ENCODE assay signal across 9 cellular contexts in the genomic region with DNA sequence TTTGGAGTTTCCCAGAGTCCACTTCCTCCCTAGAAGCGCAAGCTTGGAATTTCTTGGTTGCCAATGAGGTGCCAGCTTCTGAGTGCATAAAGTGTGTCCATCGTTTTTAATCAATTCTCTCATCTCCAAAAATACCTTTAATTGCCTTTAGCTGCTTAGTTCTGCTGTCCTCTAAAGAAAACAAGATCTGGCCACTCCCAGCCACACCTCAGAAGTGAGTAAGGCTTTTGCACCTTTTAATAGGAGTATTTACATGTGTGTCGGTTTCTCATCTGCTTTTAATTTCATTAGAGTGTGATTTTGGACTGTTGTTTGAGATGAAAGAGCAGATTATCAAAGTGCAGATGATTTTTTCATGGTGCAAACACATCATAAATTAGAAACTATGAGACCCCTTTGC. TPM values are rescaled to one million over a fixed set of nuclear protein-coding genes. Genes with fewer than 3 reads are reported as not detected.
DNase-seq lines count a peak whose midpoint lies in the region; ATAC-seq and TF ChIP-seq lines count a peak whose summit lies in the region.
"Had no signal": no experiment of that assay in that cellular context is flagged by ENCODE, and none has a peak within 500 bp of the region (broad histone marks: within the 10 kb centered on the region; RNA-seq: fewer than 3 reads in every experiment).

No MANE protein-coding gene starts in this region.

- TF ChIP-seq CTCF in activated B cell treated with CpG ODN at 0.5 μM for 24 hours (IDR thresholded peaks at IDR 0.05) = no peak
- TF ChIP-seq CTCF in fibroblast of lung (conservative IDR thresholded peaks at IDR 0.05 in 1 of 2, IDR thresholded peaks at IDR 0.05 in 1 of 2; ENCODE audit: low read depth in 1 of 2, low read length in 2 of 2) = no peak

- H3K4me3 ChIP-seq in GM23248 (peak overlapping the region; percentile 31; the same call in 1 of the 2 replicates), fibroblast of lung (replicated peaks in 1 of 4; ENCODE audit: control extremely low read depth in 1 of 4, insufficient read depth in 1 of 4, low read depth in 3 of 4, low read length in 4 of 4) (no peak overlapping the region), skin epidermis (no peak overlapping the region), Karpas-422 (ENCODE audit: low read length) (no peak overlapping the region)

- intact Hi-C loops in activated B cell treated with CpG ODN at 0.5 μM for 24 hours (cut with micrococcal nuclease) = no loop called here

- H3K9ac ChIP-seq in GM23248 = peak overlapping the region; percentile 39; the same call in 1 of the 2 replicates
- H3K9ac ChIP-seq in fibroblast of lung (ENCODE audit: insufficient read depth, low read length) = no peak overlapping the region
- no peak overlapping the region for H3K9ac ChIP-seq in Karpas-422 (ENCODE audit: low read length)

- H3K9me3 ChIP-seq in GM23248 (ENCODE audit: low read depth) (no peaks in the 10 kb centered on the region), fibroblast of lung (ENCODE audit: control insufficient read depth, insufficient read depth, low read depth, low read length) (no peaks in the 10 kb centered on the region), Karpas-422 (ENCODE audit: low read length) (no peaks in the 10 kb centered on the region)

- DNase-seq in GM23248 = no peak
- no peak for DNase-seq in activated B cell treated with CpG ODN at 0.5 μM for 24 hours
- no peak for DNase-seq in fibroblast of lung (ENCODE audit: low read depth in 2 of 2)
- DNase-seq in Karpas-422 = no peak
- no peak for DNase-seq in GDM1 (lab: John Stamatoyannopoulos, UW)
- no peak for DNase-seq in hippocampal formation (lab: John Stamatoyannopoulos, UW)
- DNase-seq: NCI-H1417 treated with DMSO at 0.1 percent for 48 hours, PC-3 had no signal

- CTCF ChIA-PET in activated B cell treated with CpG ODN at 0.5 μM for 24 hours (lab: Charles Lee) = interaction anchor here (1.4 kb wide), 1 partner anchor 159 kb away, joined by 3 read pairs; no protein-coding TSS in a partner anchor

- H3K79me2 ChIP-seq in GM23248 (ENCODE audit: insufficient read depth) (peaks cover 100% of the 10 kb centered on the region), fibroblast of lung (ENCODE audit: control insufficient read depth, insufficient read depth, low read length) (peaks cover 100% of the 10 kb centered on the region), Karpas-422 (ENCODE audit: low read length) (no peaks in the 10 kb centered on the region)

- H3K27me3 Mint-ChIP-seq in activated B cell treated with CpG ODN at 0.5 μM for 24 hours = no peaks in the 10 kb centered on the region

- peak overlapping the region; percentile 54 for H3K27ac ChIP-seq in GM23248
- H3K27ac ChIP-seq in fibroblast of lung (ENCODE audit: insufficient read depth, low read length) = peak overlapping the region; percentile 48
- peak overlapping the region in 20 of 21 experiments; percentile 25 to 88 (median 78) for H3K27ac ChIP-seq in skin epidermis
- H3K27ac ChIP-seq in Karpas-422 (ENCODE audit: low read length) = no peak overlapping the region

- WGBS in GM23248 (ENCODE audit: low coverage in 1 of 2, low lambda C conversion rate in 2 of 2, missing lambda C conversion rate in 2 of 2), 2 experiments = 46 to 48% methylated on average over 3 of the region's 3 CpGs

- ATAC-seq in activated B cell treated with CpG ODN at 0.5 μM for 24 hours (ENCODE audit: low read depth) = no peak
- ATAC-seq: PC-3 had no signal

- H2AFZ ChIP-seq in GM23248 (no peak overlapping the region), fibroblast of lung (ENCODE audit: low read length) (no peak overlapping the region), Karpas-422 (ENCODE audit: low read length) (no peak overlapping the region)

- H3K27me3 ChIP-seq in GM23248 (replicated peaks; ENCODE audit: insufficient read depth) = no peaks in the 10 kb centered on the region
- H3K27me3 ChIP-seq in fibroblast of lung (ENCODE audit: control insufficient read depth, insufficient read depth, low read length) = no peaks in the 10 kb centered on the region
- H3K27me3 ChIP-seq in Karpas-422 (ENCODE audit: low read length) = no peaks in the 10 kb centered on the region

- POLR2A ChIA-PET in activated B cell treated with CpG ODN at 0.5 μM for 24 hours (lab: Charles Lee) = interaction anchor here (1.2 to 2.0 kb wide), 3 partner anchors 9 to 112 kb away, joined by 3 to 6 read pairs (median 3); no protein-coding TSS in a partner anchor

- in situ Hi-C loops in GM23248 (cut with MboI) = no loop called here

- no peaks in the 10 kb centered on the region for H3K9me2 ChIP-seq in GM23248 (ENCODE audit: insufficient read depth)
- no peaks in the 10 kb centered on the region for H3K9me2 ChIP-seq in Karpas-422 (replicated peaks; ENCODE audit: insufficient read depth, low read length)

- peak overlapping the region; percentile 37 for H3K27ac Mint-ChIP-seq in activated B cell treated with CpG ODN at 0.5 μM for 24 hours

- H3F3A ChIP-seq in GM23248 (ENCODE audit: insufficient read depth) = peaks cover 96% of the 10 kb centered on the region

- H3K36me3 Mint-ChIP-seq in activated B cell treated with CpG ODN at 0.5 μM for 24 hours (ENCODE audit: low read depth) = peaks cover 96% of the 10 kb centered on the region

- peak overlapping the region; percentile 49 for H3K4me2 ChIP-seq in GM23248 (ENCODE audit: unreplicated experiment)
- no peak overlapping the region for H3K4me2 ChIP-seq in fibroblast of lung (ENCODE audit: extremely low read depth, insufficient read depth, low read length)
- no peak overlapping the region for H3K4me2 ChIP-seq in Karpas-422 (ENCODE audit: low read depth, low read length, poor library complexity, severe bottlenecking)

- H3K9me3 Mint-ChIP-seq in activated B cell treated with CpG ODN at 0.5 μM for 24 hours = no peaks in the 10 kb centered on the region

- peak overlapping the region; percentile 2 for H3K4me3 Mint-ChIP-seq in activated B cell treated with CpG ODN at 0.5 μM for 24 hours

- H3K4me1 Mint-ChIP-seq in activated B cell treated with CpG ODN at 0.5 μM for 24 hours = peaks cover 99% of the 10 kb centered on the region

- H3K4me1 ChIP-seq in GM23248 (ENCODE audit: insufficient read depth) (peaks cover 80% of the 10 kb centered on the region), fibroblast of lung (ENCODE audit: control insufficient read depth, extremely low read depth, insufficient read depth, low read length) (peaks cover 43% of the 10 kb centered on the region), Karpas-422 (ENCODE audit: low read length) (peaks cover 13% of the 10 kb centered on the region)

- peaks cover 28% of the 10 kb centered on the region for H4K20me1 ChIP-seq in GM23248 (ENCODE audit: insufficient read depth)
- H4K20me1 ChIP-seq in fibroblast of lung (ENCODE audit: control insufficient read depth, extremely low read depth, insufficient read depth, low read length) = peaks cover 6% of the 10 kb centered on the region
- H4K20me1 ChIP-seq in Karpas-422 (ENCODE audit: insufficient read depth, low read depth, low read length) = no peaks in the 10 kb centered on the region

- peaks cover 47% of the 10 kb centered on the region for H3K36me3 ChIP-seq in GM23248 (ENCODE audit: low read depth)
- peaks cover 2% of the 10 kb centered on the region for H3K36me3 ChIP-seq in fibroblast of lung (ENCODE audit: control insufficient read depth, insufficient read depth, low read length)
- no peaks in the 10 kb centered on the region for H3K36me3 ChIP-seq in Karpas-422 (ENCODE audit: insufficient read depth, low read length)

RNA-seq across cellular contexts. Expression of a gene that starts 20.1 kb away (rescaled TPM):
- total RNA-seq in GM23248 (2014; rRNA removed; shearing (Covaris generic)) = 405 and 506 TPM in 2 replicates
- polyA plus RNA-seq in GM23248 (2016; fragmentation: Nextera tagmentation; extraction: Ambion mirVana) = 519 and 523 TPM in 2 replicates
- 1,441 and 1,546 TPM in 2 replicates for total RNA-seq in activated B cell treated with CpG ODN at 0.5 μM for 24 hours
- total RNA-seq in fibroblast of lung = 446 and 660 TPM in 2 replicates
- polyA plus RNA-seq in fibroblast of lung = 980 and 2,078 TPM in 2 replicates
- polyA plus RNA-seq in fibroblast of lung (2012) = 599 and 1,130 TPM in 2 replicates
- polyA minus RNA-seq in fibroblast of lung (ENCODE audit: low replicate concordance) = 898 and 1,775 TPM in 2 replicates
- 0.58 and 0.86 TPM in 2 replicates for total RNA-seq in Karpas-422 (2014; rRNA removed; shearing (Covaris generic); ENCODE audit: low replicate concordance)

Comparison
In these comparisons a context has a peak if more than half of its experiments do, and no peak if none do; other contexts are left out.
1. RNA of a gene that starts 20.1 kb away (total RNA-seq): 1,441 to 1,546 TPM in activated B cell treated with CpG ODN at 0.5 μM for 24 hours, 446 to 660 TPM in fibroblast of lung and 405 to 506 TPM in GM23248; 0.58 to 0.86 TPM in Karpas-422; every median in the first group is over 100 times any median in the second.